In genomic region chr2:238716171-238716570, GRCh38 we compare ENCODE assay signal across 24 cellular contexts.
"Had no signal": no experiment of that assay in that cellular context is flagged by ENCODE, and none has a peak within 500 bp of the region (broad histone marks: within the 10 kb centered on the region; RNA-seq: fewer than 3 reads in every experiment).

No MANE protein-coding gene starts in this region.

- H3K4me1 Mint-ChIP-seq: memory B cell; natural killer cell; stimulated activated naive CD8-positive, alpha-beta T cell treated with anti-CD3 and anti-CD28 coated beads, Interleukin-15, amount 100 ng/mL, for 72 hours had no signal

- H3K9me3 ChIP-seq: left ventricle myocardium inferior, lower lobe of right lung, neutrophil, pancreas, suprapubic skin, transverse colon, vagina had no signal

- ATAC-seq: effector memory CD8-positive, alpha-beta T cell; left cardiac atrium; natural killer cell; pancreas; sciatic nerve had no signal

- H3K27ac ChIP-seq: left ventricle myocardium inferior, lower lobe of right lung, neutrophil, pancreas, suprapubic skin, transverse colon, vagina had no signal

- H3K9me3 Mint-ChIP-seq: effector memory CD8-positive, alpha-beta T cell; memory B cell; natural killer cell; stimulated activated naive CD8-positive, alpha-beta T cell treated with anti-CD3 and anti-CD28 coated beads, Interleukin-15, amount 100 ng/mL, for 72 hours had no signal

- H3K27me3 ChIP-seq: suprapubic skin, transverse colon, vagina had no signal

- H3K4me1 ChIP-seq: left ventricle myocardium inferior, lower lobe of right lung, pancreas had no signal

- H3K36me3 ChIP-seq: left ventricle myocardium inferior, lower lobe of right lung, neutrophil, pancreas, suprapubic skin, transverse colon, vagina had no signal

- H3K36me3 Mint-ChIP-seq: memory B cell, natural killer cell had no signal

- FAIRE-seq: frontal cortex, kidney, pancreas had no signal

- H3K4me2 ChIP-seq: smooth muscle cell had no signal

- H3K27ac Mint-ChIP-seq: effector memory CD8-positive, alpha-beta T cell; memory B cell; natural killer cell; stimulated activated naive CD8-positive, alpha-beta T cell treated with anti-CD3 and anti-CD28 coated beads, Interleukin-15, amount 100 ng/mL, for 72 hours had no signal

- H3K4me3 ChIP-seq: left ventricle myocardium inferior, lower lobe of right lung, pancreas, smooth muscle cell, suprapubic skin, transverse colon, vagina had no signal

- H3K4me3 Mint-ChIP-seq: effector memory CD8-positive, alpha-beta T cell; memory B cell; natural killer cell; stimulated activated naive CD8-positive, alpha-beta T cell treated with anti-CD3 and anti-CD28 coated beads, Interleukin-15, amount 100 ng/mL, for 72 hours had no signal

- DNase-seq: cortex of kidney; effector memory CD8-positive, alpha-beta T cell; erythroblast; hypothalamus; kidney; left cardiac atrium; left ventricle myocardium inferior; lower lobe of right lung; natural killer cell; pancreas; stimulated activated CD4-positive, alpha-beta T cell treated with anti-CD3 and anti-CD28 coated beads, Interleukin-12 subunit alpha, Interleukin-12 subunit beta, amount 100 ng/mL, for 4 hours; stimulated activated CD4-positive, alpha-beta T cell treated with anti-CD3 and anti-CD28 coated beads, Interleukin-1b, Interleukin-23, amount 100 ng/mL, for 48 hours; stimulated activated CD4-positive, alpha-beta T cell treated with anti-CD3 and anti-CD28 coated beads, Interleukin-4, amount 100 ng/mL, for 1 hour; stimulated activated CD8-positive, alpha-beta memory T cell treated with anti-CD3 and anti-CD28 coated beads, Interleukin-4, amount 100 ng/mL, for 48 hours; stimulated activated naive CD4-positive, alpha-beta T cell; stimulated activated naive CD8-positive, alpha-beta T cell treated with anti-CD3 and anti-CD28 coated beads, Interleukin-15, amount 100 ng/mL, for 72 hours; transverse colon had no signal
